Comparison of ENCODE assay signal across 14 cellular contexts in genomic region chr3:12708584-12709192, GRCh38. TPM values are rescaled to one million over a fixed set of nuclear protein-coding genes. Genes with fewer than 3 reads are reported as not detected.
DNase-seq lines count a peak whose midpoint lies in the region; ATAC-seq and TF ChIP-seq lines count a peak whose summit lies in the region.
"Had no signal": no experiment of that assay in that cellular context is flagged by ENCODE, and none has a peak within 500 bp of the region (broad histone marks: within the 10 kb centered on the region; RNA-seq: fewer than 3 reads in every experiment).

No MANE protein-coding gene starts in this region.

- H3K36me3 Mint-ChIP-seq in activated naive CD8-positive, alpha-beta T cell treated with anti-CD3 and anti-CD28 coated beads for 36 hours = no peaks in the 10 kb centered on the region

- peaks cover 0 to 22% (median 12%) of the 10 kb centered on the region in 9 donors for H3K4me1 ChIP-seq in heart right ventricle
- H3K4me1 ChIP-seq in tibial artery = peaks cover 0 to 10% (median 0%) of the 10 kb centered on the region in 4 donors
- H3K4me1 ChIP-seq: breast epithelium had no signal

- no peaks in the 10 kb centered on the region for H3K36me3 ChIP-seq in heart right ventricle
- no peaks in the 10 kb centered on the region for H3K36me3 ChIP-seq in tibial artery
- H3K36me3 ChIP-seq: breast epithelium had no signal

- H3K27ac Mint-ChIP-seq in activated naive CD8-positive, alpha-beta T cell treated with anti-CD3 and anti-CD28 coated beads for 36 hours = no peak overlapping the region
- H3K27ac Mint-ChIP-seq: nephron; T-helper 1 cell treated with Interleukin-12 subunit alpha and Interleukin-12 subunit beta and Interleukin-4 antibody, amounts not matched to agents 30 μg/mL and 1 μg/mL, for 36 hours had no signal

- H3K4me1 Mint-ChIP-seq in activated naive CD8-positive, alpha-beta T cell treated with anti-CD3 and anti-CD28 coated beads for 36 hours = peaks cover 2% of the 10 kb centered on the region
- H3K4me1 Mint-ChIP-seq: nephron had no signal

- H3K27ac ChIP-seq in heart right ventricle = no peak overlapping the region
- H3K27ac ChIP-seq in tibial artery = no peak overlapping the region
- H3K27ac ChIP-seq: 22Rv1, breast epithelium had no signal

- H3K4me3 ChIP-seq in heart right ventricle (no peak overlapping the region), tibial artery (no peak overlapping the region)
- H3K4me3 ChIP-seq: breast epithelium had no signal

- no peaks in the 10 kb centered on the region for H3K9me3 Mint-ChIP-seq in activated naive CD8-positive, alpha-beta T cell treated with anti-CD3 and anti-CD28 coated beads for 36 hours
- H3K9me3 Mint-ChIP-seq: T-helper 1 cell treated with Interleukin-12 subunit alpha and Interleukin-12 subunit beta and Interleukin-4 antibody, amounts not matched to agents 30 μg/mL and 1 μg/mL, for 36 hours had no signal

- DNase-seq in NCI-H187 treated with DMSO at 0.1 percent for 48 hours (lab: John Stamatoyannopoulos, UW) (peak; percentile 9), NCI-H187 (lab: John Stamatoyannopoulos, UW) (no peak), amniotic epithelial cell (ENCODE audit: low read depth) (peak; percentile 92), heart right ventricle (peak; percentile 34), tibial artery (peak; percentile 60 to 81), erythroblast (lab: John Stamatoyannopoulos, UW) (no peak), NCI-H146 treated with DMSO at 0.1 percent for 48 hours (lab: John Stamatoyannopoulos, UW; ENCODE audit: unreplicated experiment) (no peak)
- no peak for DNase-seq in activated naive CD8-positive, alpha-beta T cell treated with anti-CD3 and anti-CD28 coated beads for 36 hours
- DNase-seq: NCI-H510A treated with DMSO at 0.1 percent for 48 hours; stimulated activated CD4-positive, alpha-beta T cell treated with anti-CD3 and anti-CD28 coated beads, Interleukin-4, amount 100 ng/mL, for 24 hours had no signal

- WGBS in heart right ventricle, 2 donors = 32 to 42% methylated on average over 6 of the region's 6 CpGs

- H3K27me3 Mint-ChIP-seq in activated naive CD8-positive, alpha-beta T cell treated with anti-CD3 and anti-CD28 coated beads for 36 hours = no peaks in the 10 kb centered on the region

- TF ChIP-seq CTCF in heart right ventricle (IDR thresholded peaks at IDR 0.05) = peak in 3 of 9 donors; percentile 36 to 39 (median 38)
- peak in 1 of 2 experiments; percentile 11 for TF ChIP-seq CTCF in tibial artery (IDR thresholded peaks at IDR 0.05)

- H3K27me3 ChIP-seq in heart right ventricle (no peaks in the 10 kb centered on the region), tibial artery (no peaks in the 10 kb centered on the region)
- H3K27me3 ChIP-seq: breast epithelium had no signal

- H3K9me3 ChIP-seq in heart right ventricle = no peaks in the 10 kb centered on the region
- no peaks in the 10 kb centered on the region for H3K9me3 ChIP-seq in tibial artery
- H3K9me3 ChIP-seq: breast epithelium had no signal

- intact Hi-C loops in heart right ventricle (cut with DNase I) = loop anchor here in 1 of 10 donors (5.0 kb wide), 1 partner anchor 119 kb away; no protein-coding TSS in a partner anchor
- intact Hi-C loops in tibial artery (cut with DNase I; ENCODE audit: low total_unique reads) = no loop called here

- H3K4me3 Mint-ChIP-seq in activated naive CD8-positive, alpha-beta T cell treated with anti-CD3 and anti-CD28 coated beads for 36 hours = no peak overlapping the region
- H3K4me3 Mint-ChIP-seq: nephron; T-helper 1 cell treated with Interleukin-12 subunit alpha and Interleukin-12 subunit beta and Interleukin-4 antibody, amounts not matched to agents 30 μg/mL and 1 μg/mL, for 36 hours had no signal

- no peak for TF ChIP-seq POLR2A in erythroblast (IDR thresholded peaks at IDR 0.05; ENCODE audit: low read length)

- ATAC-seq in heart right ventricle = peak in 5 of 8 donors; percentile 8 to 45 (median 33)

RNA-seq across cellular contexts. Expression of gene RAF1, which starts 44.8 kb away (rescaled TPM):
- total RNA-seq in heart right ventricle = 100 to 1,000 TPM in 9 of 10 donors, 10 to 100 TPM in 1; 98.1 to 193 (median 129) TPM
- polyA plus RNA-seq in heart right ventricle = 10 to 100 TPM; 65.4 to 81.5 TPM
- total RNA-seq in activated naive CD8-positive, alpha-beta T cell treated with anti-CD3 and anti-CD28 coated beads for 36 hours = 10 to 100 TPM; 79.3 to 79.8 TPM

RNA-seq across cellular contexts. Expression of gene TMEM40, which starts 50.4 kb away (rescaled TPM):
- 1 to 10 TPM in 9 of 10 donors, under 1 TPM in 1; 0.68 to 6.9 (median 2.3) TPM for total RNA-seq in heart right ventricle
- polyA plus RNA-seq in heart right ventricle = 10 to 100 TPM in 1 of 2 donors, under 1 TPM in 1; 0.71 to 10.1 TPM
- total RNA-seq in activated naive CD8-positive, alpha-beta T cell treated with anti-CD3 and anti-CD28 coated beads for 36 hours = not detected

Comparison
In these comparisons a context has a peak if more than half of its experiments do, and no peak if none do; other contexts are left out.
1. DNase-seq: peak in NCI-H187 treated with DMSO at 0.1 percent for 48 hours (single experiment), amniotic epithelial cell (single experiment), heart right ventricle (2 of 2) and tibial artery (2 of 2); none in NCI-H187 (0 of 2), activated naive CD8-positive, alpha-beta T cell treated with anti-CD3 and anti-CD28 coated beads for 36 hours (single experiment), erythroblast (0 of 2) and NCI-H146 treated with DMSO at 0.1 percent for 48 hours (single experiment).